ENCODE assay signal across 8 cellular contexts in the genomic region with DNA sequence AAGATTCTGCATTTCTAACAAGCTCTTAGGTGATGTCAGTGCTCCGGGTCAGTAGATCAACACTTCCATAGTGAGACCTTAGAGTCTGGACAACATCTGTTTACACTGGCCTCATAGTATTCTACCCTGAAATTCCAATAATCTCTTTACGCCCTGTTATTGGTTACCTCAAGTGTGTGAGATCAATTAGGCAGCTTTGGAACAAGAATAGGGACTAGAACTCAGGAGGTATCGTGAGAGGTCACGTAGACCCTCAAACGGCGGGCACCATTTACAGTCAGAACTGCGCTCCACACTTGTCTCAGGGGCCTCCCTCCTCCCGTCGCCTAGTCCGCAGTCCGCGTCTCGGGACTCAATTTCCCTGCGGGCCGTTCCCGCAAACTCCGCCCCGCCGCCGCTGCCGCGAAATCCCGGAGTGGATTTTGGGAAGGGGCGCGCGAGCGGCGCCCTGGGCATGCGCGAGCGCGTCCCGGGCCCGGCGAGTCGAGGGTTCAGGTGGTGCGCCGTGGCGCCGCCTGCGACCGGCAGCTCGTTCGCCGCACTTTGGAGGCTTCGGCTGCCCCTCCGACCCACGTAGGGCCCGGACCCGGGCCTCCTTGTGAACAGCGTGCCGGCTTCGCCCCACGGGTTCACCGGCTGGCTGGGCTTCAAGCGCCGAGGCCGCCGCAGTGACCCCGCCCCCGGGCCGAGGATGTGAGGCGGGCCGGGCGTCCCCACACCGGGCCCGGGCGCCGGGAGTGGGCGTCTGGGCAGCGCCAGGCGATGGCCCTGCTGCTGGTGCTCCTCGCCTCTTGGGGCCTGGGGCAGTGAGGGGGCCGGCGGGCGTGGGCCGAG. TPM values are rescaled to one million over a fixed set of nuclear protein-coding genes. Genes with fewer than 3 reads are reported as not detected.
DNase-seq lines count a peak whose midpoint lies in the region; ATAC-seq and TF ChIP-seq lines count a peak whose summit lies in the region.

Gene PLEKHA8, plus strand, starts transcription at position 498 of the 834 bp plus-strand sequence. CDS start 351 bp downstream, outside the sequence.

- peak within 1 kb of the TSS; percentile 81 for H3K4me3 ChIP-seq in fibroblast of villous mesenchyme (ENCODE audit: low read depth, low read length)

- peak within 1 kb of the TSS; percentile 97 for H3K27ac Mint-ChIP-seq in neural crest cell (ENCODE audit: unreplicated experiment)
- peak within 1 kb of the TSS; percentile 94 to 96 for H3K27ac Mint-ChIP-seq in stimulated activated naive CD8-positive, alpha-beta T cell treated with anti-CD3 and anti-CD28 coated beads, Interleukin-15, amount 100 ng/mL, for 72 hours

- TF ChIP-seq POLR2A in Raji (IDR thresholded peaks at IDR 0.05; ENCODE audit: insufficient read depth, low read depth, low read length), result peak; percentile 93

- no peaks in the 10 kb centered on the region for H3K9me3 Mint-ChIP-seq in neural crest cell
- H3K9me3 Mint-ChIP-seq in stimulated activated naive CD8-positive, alpha-beta T cell treated with anti-CD3 and anti-CD28 coated beads, Interleukin-15, amount 100 ng/mL, for 72 hours, result no peaks in the 10 kb centered on the region

- H3K36me3 ChIP-seq in KOPT-K1 (ENCODE audit: insufficient read depth, low read length), result no peaks in the 10 kb centered on the region

- peak within 1 kb of the TSS; percentile 63 for H3K27ac ChIP-seq in KOPT-K1 (ENCODE audit: low read depth, low read length, poor library complexity, severe bottlenecking)

- H3K27me3 Mint-ChIP-seq in neural crest cell (ENCODE audit: low read depth), result no peaks in the 10 kb centered on the region
- no peaks in the 10 kb centered on the region for H3K27me3 Mint-ChIP-seq in stimulated activated naive CD8-positive, alpha-beta T cell treated with anti-CD3 and anti-CD28 coated beads, Interleukin-15, amount 100 ng/mL, for 72 hours

- peak within 1 kb of the TSS; percentile 96 for H3K4me3 Mint-ChIP-seq in neural crest cell
- no peak within 1 kb of the TSS for H3K4me3 Mint-ChIP-seq in stimulated activated naive CD8-positive, alpha-beta T cell treated with anti-CD3 and anti-CD28 coated beads, Interleukin-15, amount 100 ng/mL, for 72 hours

- peaks cover 43% of the 10 kb centered on the region for H3K4me1 Mint-ChIP-seq in neural crest cell
- H3K4me1 Mint-ChIP-seq in stimulated activated naive CD8-positive, alpha-beta T cell treated with anti-CD3 and anti-CD28 coated beads, Interleukin-15, amount 100 ng/mL, for 72 hours, result peaks cover 22% of the 10 kb centered on the region

- DNase-seq in EL (peak; percentile 87), activated gamma-delta T cell (lab: John Stamatoyannopoulos, UW) (peak; percentile 82), fibroblast of villous mesenchyme (ENCODE audit: low read depth) (peak; percentile 87), neural crest cell (ENCODE audit: low read depth, low spot score) (peak; percentile 96)
- peak; percentile 90 to 93 for DNase-seq in stimulated activated naive CD8-positive, alpha-beta T cell treated with anti-CD3 and anti-CD28 coated beads, Interleukin-15, amount 100 ng/mL, for 72 hours

- no peaks in the 10 kb centered on the region for H3K9me3 ChIP-seq in KOPT-K1 (ENCODE audit: insufficient read depth, low read length, poor library complexity, severe bottlenecking)

- TF ChIP-seq CTCF in fibroblast of villous mesenchyme (IDR thresholded peaks at IDR 0.05; ENCODE audit: insufficient read depth, low read depth, low read length), result no peak
- no peak for TF ChIP-seq CTCF in neural crest cell (conservative IDR thresholded peaks at IDR 0.05)

- H3K36me3 Mint-ChIP-seq in neural crest cell (ENCODE audit: low read depth), result no peaks in the 10 kb centered on the region

- peak; percentile 50 for ATAC-seq in GM21825 (IDR thresholded peaks at IDR 0.05; ENCODE audit: unreplicated experiment)
- peak; percentile 60 for ATAC-seq in stimulated activated naive CD8-positive, alpha-beta T cell treated with anti-CD3 and anti-CD28 coated beads, Interleukin-15, amount 100 ng/mL, for 72 hours

RNA-seq across cellular contexts. Expression of gene PLEKHA8, which starts in this region (rescaled TPM):
- total RNA-seq in fibroblast of villous mesenchyme (12.6 and 17.7 TPM in 2 replicates), neural crest cell (60.1 and 63.3 TPM in 2 replicates)

Comparison
In these comparisons a context has a peak if more than half of its experiments do, and no peak if none do; other contexts are left out.
1. Peak in every context shown above with its lines: DNase-seq, ATAC-seq, H3K4me3 ChIP-seq and H3K27ac ChIP-seq.